In the genomic region with DNA sequence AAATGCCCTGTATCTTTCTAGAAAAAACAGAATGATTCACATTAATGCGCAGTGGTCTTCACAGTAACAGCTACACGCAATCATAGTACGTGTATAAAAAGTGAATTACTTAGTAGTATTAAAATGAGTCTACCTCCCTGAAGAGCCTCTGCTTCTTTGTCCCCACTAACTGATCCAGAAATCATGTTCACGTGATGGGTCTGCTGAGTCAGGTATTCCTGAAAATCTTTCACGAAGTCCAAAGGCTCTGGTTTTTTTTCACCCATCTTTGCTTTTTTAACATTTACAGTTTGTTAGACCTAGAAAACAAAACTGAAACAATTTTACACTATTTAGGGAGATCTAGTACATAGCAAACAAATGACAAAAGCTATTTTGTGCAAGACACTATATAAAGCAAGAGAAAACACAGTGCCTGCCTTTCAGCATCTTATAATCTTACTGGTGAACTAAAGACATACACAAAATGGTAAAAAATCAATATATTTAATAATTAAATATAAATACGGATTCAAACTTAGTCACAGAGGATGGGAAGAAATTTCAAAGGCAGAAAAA, we compare ENCODE assay signal across 19 cellular contexts. TPM values are rescaled to one million over a fixed set of nuclear protein-coding genes. Genes with fewer than 3 reads are reported as not detected.
DNase-seq lines count a peak whose midpoint lies in the region; ATAC-seq and TF ChIP-seq lines count a peak whose summit lies in the region.
"Had no signal": no experiment of that assay in that cellular context is flagged by ENCODE, and none has a peak within 500 bp of the region (broad histone marks: within the 10 kb centered on the region; RNA-seq: fewer than 3 reads in every experiment).

No MANE protein-coding gene starts in this region.

- no peaks in the 10 kb centered on the region for H3K9me2 ChIP-seq in PC-9 (ENCODE audit: insufficient read depth)

- H3K4me1 Mint-ChIP-seq in CD8-positive, alpha-beta T cell (ENCODE audit: low read depth): peaks cover 43% of the 10 kb centered on the region
- H3K4me1 Mint-ChIP-seq in T-helper 17 cell: peaks cover 31% of the 10 kb centered on the region
- peaks cover 21% of the 10 kb centered on the region for H3K4me1 Mint-ChIP-seq in memory B cell

- H3K4me3 Mint-ChIP-seq in CD8-positive, alpha-beta T cell: no peak overlapping the region
- H3K4me3 Mint-ChIP-seq in T-helper 17 cell (no peak overlapping the region), memory B cell (no peak overlapping the region)

- H3K36me3 Mint-ChIP-seq in CD8-positive, alpha-beta T cell: peaks cover 68% of the 10 kb centered on the region
- H3K36me3 Mint-ChIP-seq in T-helper 17 cell (ENCODE audit: low read depth) (peaks cover 2% of the 10 kb centered on the region), memory B cell (peaks cover 14% of the 10 kb centered on the region)

- DNase-seq in CD8-positive, alpha-beta T cell: no peak
- DNase-seq in T-helper 17 cell: no peak
- DNase-seq in memory B cell (ENCODE audit: low spot score in 2 of 2): no peak
- no peak for DNase-seq in foreskin keratinocyte
- no peak for DNase-seq in PC-9
- no peak for DNase-seq in D341Med (ENCODE audit: low spot score)
- DNase-seq: ACHN, C1 segment of cervical spinal cord, DMS79, GOT3, KBM-7, MV-4-11, NCI-H187 treated with DMSO at 0.1 percent for 48 hours, NCI-H2227 treated with DMSO at 0.1 percent for 48 hours, NCI-H774, RPMI8226, SIG-M5 had no signal

- H3K9me3 ChIP-seq in CD8-positive, alpha-beta T cell (ENCODE audit: low read length): no peaks in the 10 kb centered on the region
- H3K9me3 ChIP-seq in T-helper 17 cell (ENCODE audit: control insufficient read depth, low read length, poor library complexity, severe bottlenecking) (no peaks in the 10 kb centered on the region), PC-9 (ENCODE audit: insufficient read depth, low read depth) (no peaks in the 10 kb centered on the region)

- peaks cover 33% of the 10 kb centered on the region for H3K36me3 ChIP-seq in CD8-positive, alpha-beta T cell (ENCODE audit: insufficient read depth, low read length)
- H3K36me3 ChIP-seq in PC-9 (ENCODE audit: low read depth): no peaks in the 10 kb centered on the region

- TF ChIP-seq CTCF in CD8-positive, alpha-beta T cell (IDR thresholded peaks at IDR 0.05): no peak
- TF ChIP-seq CTCF in foreskin keratinocyte (conservative IDR thresholded peaks at IDR 0.05) (no peak), PC-9 (conservative IDR thresholded peaks at IDR 0.05) (no peak)

- H3K4me2 ChIP-seq in PC-9: no peak overlapping the region

- CTCF ChIA-PET in CD8-positive, alpha-beta T cell (lab: Charles Lee): no interaction called here
- CTCF ChIA-PET in PC-9 (lab: Charles Lee): no interaction called here

- no peaks in the 10 kb centered on the region for H3F3A ChIP-seq in PC-9 (ENCODE audit: insufficient read depth, low read depth)

- H3K27ac ChIP-seq in CD8-positive, alpha-beta T cell (ENCODE audit: low read depth, low read length): no peak overlapping the region
- H3K27ac ChIP-seq in foreskin keratinocyte (no peak overlapping the region), PC-9 (no peak overlapping the region)

- POLR2A ChIA-PET in CD8-positive, alpha-beta T cell (lab: Charles Lee): interaction anchor here (4.3 kb wide), 1 partner anchor 10 kb away, joined by 20 read pairs; a partner anchor contains a TSS
- POLR2A ChIA-PET in PC-9 (lab: Charles Lee; ENCODE audit: unreplicated experiment): no interaction called here

- no peaks in the 10 kb centered on the region for H3K27me3 Mint-ChIP-seq in CD8-positive, alpha-beta T cell (ENCODE audit: low read depth)
- H3K27me3 Mint-ChIP-seq in T-helper 17 cell (no peaks in the 10 kb centered on the region), memory B cell (no peaks in the 10 kb centered on the region)

- no peak overlapping the region for H3K4me3 ChIP-seq in CD8-positive, alpha-beta T cell (ENCODE audit: low read depth, low read length)
- H3K4me3 ChIP-seq in PC-9: no peak overlapping the region

- intact Hi-C loops in CD8-positive, alpha-beta T cell (cut with DNase I, micrococcal nuclease): no loop called here
- intact Hi-C loops in PC-9 (cut with micrococcal nuclease; ENCODE audit: unreplicated experiment): no loop called here

- H3K27me3 ChIP-seq in CD8-positive, alpha-beta T cell (ENCODE audit: insufficient read depth, low read length): no peaks in the 10 kb centered on the region
- H3K27me3 ChIP-seq in foreskin keratinocyte (no peaks in the 10 kb centered on the region), PC-9 (ENCODE audit: insufficient read depth, low read depth) (no peaks in the 10 kb centered on the region)

- peaks cover 11% of the 10 kb centered on the region; the same call in 1 of the 2 replicates for H3K79me2 ChIP-seq in PC-9 (ENCODE audit: low read depth)

- no peaks in the 10 kb centered on the region for H3K4me1 ChIP-seq in CD8-positive, alpha-beta T cell (ENCODE audit: insufficient read depth, low read length)
- H3K4me1 ChIP-seq in foreskin keratinocyte: no peaks in the 10 kb centered on the region
- H3K4me1 ChIP-seq in PC-9 (replicated peaks; ENCODE audit: insufficient read depth): no peaks in the 10 kb centered on the region

- peak overlapping the region; percentile 49 for H3K27ac Mint-ChIP-seq in CD8-positive, alpha-beta T cell
- H3K27ac Mint-ChIP-seq in T-helper 17 cell (peak overlapping the region; percentile 57), memory B cell (peak overlapping the region; percentile 28)

- peaks cover 8% of the 10 kb centered on the region; the same call in 1 of the 2 replicates for H4K20me1 ChIP-seq in PC-9 (ENCODE audit: insufficient read depth)

- H3K9me3 Mint-ChIP-seq in CD8-positive, alpha-beta T cell: no peaks in the 10 kb centered on the region
- no peaks in the 10 kb centered on the region for H3K9me3 Mint-ChIP-seq in memory B cell

- no peak for ATAC-seq in CD8-positive, alpha-beta T cell
- ATAC-seq in GM18498 (IDR thresholded peaks at IDR 0.05; ENCODE audit: unreplicated experiment) (peak; percentile 37), T-helper 17 cell (no peak), memory B cell (ENCODE audit: low read depth) (no peak), foreskin keratinocyte (no peak)
- ATAC-seq: SK-N-SH treated with all-trans-retinoic acid at 6 μM for 48 hours had no signal

- no TSS peak for BruUV-seq in PC-9 (replicated peaks; lab: Mats Ljungman, UMichigan)

- no peak overlapping the region for H2AFZ ChIP-seq in PC-9

RNA-seq across cellular contexts. Expression of a gene that starts 10.2 kb away (rescaled TPM):
- 10 to 100 TPM; 89.5 to 96.1 TPM for total RNA-seq in CD8-positive, alpha-beta T cell
- 10 to 100 TPM; 35.7 to 56.1 TPM for total RNA-seq in T-helper 17 cell
- total RNA-seq in foreskin keratinocyte: 5.9 and 6.3 TPM in 2 replicates
- 2.5 and 2.9 TPM in 2 replicates for polyA plus RNA-seq in foreskin keratinocyte
- 6.6 and 7.1 TPM in 2 replicates for total RNA-seq in PC-9 (2021)

RNA-seq across cellular contexts. Expression of a gene that starts 10.4 kb away (rescaled TPM):
- total RNA-seq in CD8-positive, alpha-beta T cell: 10 to 100 TPM; 18.2 to 18.5 TPM
- 10 to 100 TPM; 19.8 to 24.0 TPM for total RNA-seq in T-helper 17 cell
- 3.4 and 4.8 TPM in 2 replicates for total RNA-seq in foreskin keratinocyte
- polyA plus RNA-seq in foreskin keratinocyte: 1.5 and 2.3 TPM in 2 replicates
- 7.3 and 12.8 TPM in 2 replicates for total RNA-seq in PC-9 (2021)

RNA-seq across cellular contexts. Expression of a gene that starts 18.2 kb away (rescaled TPM):
- total RNA-seq in CD8-positive, alpha-beta T cell: 10 to 100 TPM; 20.5 to 20.9 TPM
- total RNA-seq in T-helper 17 cell (10 to 100 TPM; 10.3 to 10.5 TPM), foreskin keratinocyte (3.8 and 4.5 TPM in 2 replicates), PC-9 (2021) (3.2 and 3.4 TPM in 2 replicates)
- 4.0 and 4.3 TPM in 2 replicates for polyA plus RNA-seq in foreskin keratinocyte

RNA-seq across cellular contexts. Expression of a gene that starts 44.4 kb away (rescaled TPM):
- 1 to 10 TPM; 2.2 to 2.8 TPM for total RNA-seq in CD8-positive, alpha-beta T cell
- total RNA-seq in T-helper 17 cell (1 to 10 TPM; 5.7 to 6.8 TPM), foreskin keratinocyte (8.7 and 10.0 TPM in 2 replicates), PC-9 (2021) (2.9 and 7.6 TPM in 2 replicates)
- 3.5 and 4.3 TPM in 2 replicates for polyA plus RNA-seq in foreskin keratinocyte
